ENCODE assay signal across 12 cellular contexts in genomic region chr1:10640079-10640578, GRCh38.
A peak's percentile ranks its signal among the peaks of the same experiment; 100 is the strongest.
DNase-seq lines count a peak whose midpoint lies in the region; ATAC-seq and TF ChIP-seq lines count a peak whose summit lies in the region.
"Had no signal": no experiment of that assay in that cellular context is flagged by ENCODE, and none has a peak within 500 bp of the region (broad histone marks: within the 10 kb centered on the region; RNA-seq: fewer than 3 reads in every experiment).

No MANE protein-coding gene starts in this region.

- ATAC-seq in GM18511 (IDR thresholded peaks at IDR 0.05; ENCODE audit: unreplicated experiment): no peak

- no peak overlapping the region for H3K9ac ChIP-seq in stomach smooth muscle (ENCODE audit: low read length in 2 of 2)

- peaks cover 8% of the 10 kb centered on the region for H3K9me3 Mint-ChIP-seq in glutamatergic neuron (ENCODE audit: unreplicated experiment)
- no peaks in the 10 kb centered on the region for H3K9me3 Mint-ChIP-seq in activated CD4-positive, alpha-beta memory T cell treated with anti-CD3 and anti-CD28 coated beads, Interleukin-2, amount 10 ng/mL, durations not matched to agents 7 days and 5 days

- H3K4me3 Mint-ChIP-seq in glutamatergic neuron (ENCODE audit: unreplicated experiment): no peak overlapping the region
- H3K4me3 Mint-ChIP-seq in activated CD4-positive, alpha-beta memory T cell treated with anti-CD3 and anti-CD28 coated beads, Interleukin-2, amount 10 ng/mL, durations not matched to agents 7 days and 5 days: no peak overlapping the region

- H3K9me3 ChIP-seq in HEK293 (ENCODE audit: control insufficient read depth, insufficient read depth, low read depth, low read length) (no peaks in the 10 kb centered on the region), stomach smooth muscle (ENCODE audit: control insufficient read depth in 2 of 2, low read length in 2 of 2) (no peaks in the 10 kb centered on the region)
- H3K9me3 ChIP-seq: right lobe of liver had no signal

- H3K27me3 ChIP-seq in stomach smooth muscle (ENCODE audit: control insufficient read depth in 1 of 2, insufficient read depth in 2 of 2, low read length in 2 of 2): peaks cover 0 to 4% of the 10 kb centered on the region in 2 donors
- H3K27me3 ChIP-seq: right lobe of liver had no signal

- CTCF ChIA-PET in HEK293 (lab: Yijun Ruan, JAX): no interaction called here
- CTCF ChIA-PET in activated CD4-positive, alpha-beta memory T cell treated with anti-CD3 and anti-CD28 coated beads, Interleukin-2, amount 10 ng/mL, durations not matched to agents 7 days and 5 days (lab: Charles Lee): no interaction called here

- DNase-seq in NCI-H510A (lab: John Stamatoyannopoulos, UW): peak; percentile 82
- peak; percentile 64 for DNase-seq in glutamatergic neuron
- DNase-seq in HCEC 1CT: no peak
- DNase-seq in activated CD4-positive, alpha-beta memory T cell treated with anti-CD3 and anti-CD28 coated beads, Interleukin-2, amount 10 ng/mL, durations not matched to agents 7 days and 5 days: no peak
- DNase-seq: activated CD4-positive, CD25-positive, alpha-beta regulatory T cell; activated effector memory CD4-positive, alpha-beta T cell treated with anti-CD3 and anti-CD28 coated beads, Interleukin-2, amount 50 U/mL, for 16 hours; Calu3; Kasumi-1; right lobe of liver had no signal

- peaks cover 5% of the 10 kb centered on the region for H3K27me3 Mint-ChIP-seq in glutamatergic neuron (ENCODE audit: unreplicated experiment)
- peaks cover 5% of the 10 kb centered on the region for H3K27me3 Mint-ChIP-seq in activated CD4-positive, alpha-beta memory T cell treated with anti-CD3 and anti-CD28 coated beads, Interleukin-2, amount 10 ng/mL, durations not matched to agents 7 days and 5 days

- H3K4me1 ChIP-seq in HEK293 (ENCODE audit: control insufficient read depth, insufficient read depth, low read length): peaks cover 2% of the 10 kb centered on the region; the same call in 1 of the 2 replicates
- H3K4me1 ChIP-seq in stomach smooth muscle (ENCODE audit: control insufficient read depth, insufficient read depth, low read length): peaks cover 54% of the 10 kb centered on the region
- H3K4me1 ChIP-seq: right lobe of liver had no signal

- peaks cover 9% of the 10 kb centered on the region for H3K4me1 Mint-ChIP-seq in glutamatergic neuron (ENCODE audit: low read depth, unreplicated experiment)
- no peaks in the 10 kb centered on the region for H3K4me1 Mint-ChIP-seq in activated CD4-positive, alpha-beta memory T cell treated with anti-CD3 and anti-CD28 coated beads, Interleukin-2, amount 10 ng/mL, durations not matched to agents 7 days and 5 days

- no peak overlapping the region for H3K4me3 ChIP-seq in HEK293 (ENCODE audit: low read depth, low read length)
- H3K4me3 ChIP-seq in stomach smooth muscle (ENCODE audit: low read length in 2 of 2): no peak overlapping the region
- H3K4me3 ChIP-seq: right lobe of liver had no signal

- no peak overlapping the region for H3K27ac Mint-ChIP-seq in glutamatergic neuron (ENCODE audit: unreplicated experiment)
- H3K27ac Mint-ChIP-seq in activated CD4-positive, alpha-beta memory T cell treated with anti-CD3 and anti-CD28 coated beads, Interleukin-2, amount 10 ng/mL, durations not matched to agents 7 days and 5 days: no peak overlapping the region

- H3K27ac ChIP-seq in HEK293 (ENCODE audit: extremely low read depth, low read depth, low read length): no peak overlapping the region
- peak overlapping the region; percentile 71 for H3K27ac ChIP-seq in stomach smooth muscle (ENCODE audit: low read length)
- H3K27ac ChIP-seq: right lobe of liver had no signal

- H3K36me3 ChIP-seq in HEK293 (ENCODE audit: control insufficient read depth in 2 of 2, insufficient read depth in 1 of 2, low read length in 2 of 2) (peaks cover 0 to 25% of the 10 kb centered on the region in 2 experiments; a peak in 1 of 3 replicates), stomach smooth muscle (ENCODE audit: control insufficient read depth in 2 of 2, insufficient read depth in 2 of 2, low read length in 2 of 2) (peaks cover 6 to 14% of the 10 kb centered on the region in 2 donors)
- H3K36me3 ChIP-seq: right lobe of liver had no signal

- H3K36me3 Mint-ChIP-seq in glutamatergic neuron (ENCODE audit: unreplicated experiment): no peaks in the 10 kb centered on the region
- H3K36me3 Mint-ChIP-seq in activated CD4-positive, alpha-beta memory T cell treated with anti-CD3 and anti-CD28 coated beads, Interleukin-2, amount 10 ng/mL, durations not matched to agents 7 days and 5 days (ENCODE audit: low read depth): no peaks in the 10 kb centered on the region

- TF ChIP-seq CTCF in HEK293 (tag by site-specific recombination; IDR thresholded peaks at IDR 0.05) (no peak), glutamatergic neuron (IDR thresholded peaks at IDR 0.05; ENCODE audit: partially characterized antibody, unreplicated experiment) (no peak)

- POLR2A ChIA-PET in HEK293 (lab: Yijun Ruan, JAX): no interaction called here
- POLR2A ChIA-PET in activated CD4-positive, alpha-beta memory T cell treated with anti-CD3 and anti-CD28 coated beads, Interleukin-2, amount 10 ng/mL, durations not matched to agents 7 days and 5 days (lab: Charles Lee): no interaction called here

TF ChIP-seq in HEK293, 187 proteins besides CTCF, POLR2A, EP300 and RAD21 (continues in another document):
- peak; percentile 85 for TF ChIP-seq ZNF449 (tag by site-specific recombination; IDR thresholded peaks at IDR 0.05)
- no peak for TF ChIP-seq ZNF558 (tag by site-specific recombination; IDR thresholded peaks at IDR 0.05)
- TF ChIP-seq ZNF341 (tag by site-specific recombination; IDR thresholded peaks at IDR 0.05; ENCODE audit: low read depth): peak; percentile 62; the same call in 1 of the 2 replicates
- 0 out of 2 replicates have a peak, but pooled peaks have one; percentile 35 for TF ChIP-seq KLF17 (tag by site-specific recombination; IDR thresholded peaks at IDR 0.05)
- TF ChIP-seq PATZ1 (tag by site-specific recombination; IDR thresholded peaks at IDR 0.05): peak; percentile 70
- TF ChIP-seq ZNF530 (tag by site-specific recombination; IDR thresholded peaks at IDR 0.05; ENCODE audit: low read depth): no peak
- no peak for TF ChIP-seq ZNF610 (tag by site-specific recombination; IDR thresholded peaks at IDR 0.05; ENCODE audit: borderline replicate concordance)
- peak; percentile 83 for TF ChIP-seq ZIC2 (tag by site-specific recombination; IDR thresholded peaks at IDR 0.05)
- TF ChIP-seq GLIS2 (tag by site-specific recombination; IDR thresholded peaks at IDR 0.05): peak; percentile 52; the same call in 1 of the 2 replicates
- TF ChIP-seq WT1 (tag by site-specific recombination; IDR thresholded peaks at IDR 0.05): peak; percentile 43; the same call in 1 of the 2 replicates
- TF ChIP-seq PBX3 (CRISPR knock-in tag; IDR thresholded peaks at IDR 0.05): no peak
- peak; percentile 90 for TF ChIP-seq GLIS1 (tag by site-specific recombination; IDR thresholded peaks at IDR 0.05)
- TF ChIP-seq ZNF629 (tag by site-specific recombination; IDR thresholded peaks at IDR 0.05): no peak
- 0 out of 2 replicates have a peak, but pooled peaks have one; percentile 30 for TF ChIP-seq ZNF76 (tag by site-specific recombination; IDR thresholded peaks at IDR 0.05; ENCODE audit: borderline replicate concordance, low read depth)
- TF ChIP-seq KLF8 (tag by site-specific recombination; IDR thresholded peaks at IDR 0.05): 0 out of 2 replicates have a peak, but pooled peaks have one; percentile 13

Comparison
In these comparisons a context has a peak if more than half of its experiments do, and no peak if none do; other contexts are left out.
1. DNase-seq: peak in NCI-H510A (single experiment) and glutamatergic neuron (single experiment); none in HCEC 1CT (single experiment) and activated CD4-positive, alpha-beta memory T cell treated with anti-CD3 and anti-CD28 coated beads, Interleukin-2, amount 10 ng/mL, durations not matched to agents 7 days and 5 days (single experiment).